In the genomic region with DNA sequence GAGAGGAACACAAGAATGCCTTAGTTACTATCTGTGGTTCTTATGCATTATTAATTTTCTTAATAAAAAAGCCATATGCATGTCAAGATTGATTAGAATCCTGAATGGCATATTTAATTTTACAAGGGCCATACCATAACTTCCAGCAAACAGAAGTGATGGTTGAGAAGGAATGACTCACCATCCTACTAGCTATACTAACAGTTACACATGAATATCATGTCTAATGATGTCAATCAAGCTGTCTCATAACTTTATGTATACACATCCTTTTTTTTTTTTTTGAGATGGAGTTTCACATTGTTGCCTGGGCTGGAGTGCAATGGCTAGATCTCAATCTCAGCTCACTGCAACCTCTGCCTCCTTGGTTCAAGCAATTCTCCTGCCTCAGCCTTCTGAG, we compare ENCODE assay signal across 9 cellular contexts.
"Had no signal": no experiment of that assay in that cellular context is flagged by ENCODE, and none has a peak within 500 bp of the region (broad histone marks: within the 10 kb centered on the region; RNA-seq: fewer than 3 reads in every experiment).

No MANE protein-coding gene starts in this region.

- H3K4me1 ChIP-seq: HAP-1 had no signal

- H3K36me3 ChIP-seq: HAP-1 had no signal

- FAIRE-seq: HTR-8/SVneo, K562 had no signal

- DNase-seq: GM23248, GOT3, H7, HFFc6, IMR-90 had no signal

- H3K9me3 ChIP-seq: HAP-1 had no signal

- H3K9ac ChIP-seq: GM23248 had no signal

- H3K4me3 ChIP-seq: GM23248, HAP-1, K562 had no signal

- ATAC-seq: HCT116, K562 had no signal

- H2AFZ ChIP-seq: GM23248 had no signal

- H3K27ac ChIP-seq: GM23248 had no signal
